In genomic region chr11:45860348-45860747, GRCh38 we compare ENCODE assay signal across 1 cellular context.
TF ChIP-seq lines count a peak whose summit lies in the region.

No MANE protein-coding gene starts in this region.

TF ChIP-seq in HepG2, 621 proteins besides CTCF, POLR2A, EP300 and RAD21:
- no peak for TF ChIP-seq CEBPZ (IDR thresholded peaks at IDR 0.05; ENCODE audit: low read length)
- TF ChIP-seq MTF2 (CRISPR knock-in tag; IDR thresholded peaks at IDR 0.05; ENCODE audit: borderline replicate concordance): no peak
- no peak for TF ChIP-seq RXRA (CRISPR knock-in tag; IDR thresholded peaks at IDR 0.05)
- TF ChIP-seq, protein P1, sequence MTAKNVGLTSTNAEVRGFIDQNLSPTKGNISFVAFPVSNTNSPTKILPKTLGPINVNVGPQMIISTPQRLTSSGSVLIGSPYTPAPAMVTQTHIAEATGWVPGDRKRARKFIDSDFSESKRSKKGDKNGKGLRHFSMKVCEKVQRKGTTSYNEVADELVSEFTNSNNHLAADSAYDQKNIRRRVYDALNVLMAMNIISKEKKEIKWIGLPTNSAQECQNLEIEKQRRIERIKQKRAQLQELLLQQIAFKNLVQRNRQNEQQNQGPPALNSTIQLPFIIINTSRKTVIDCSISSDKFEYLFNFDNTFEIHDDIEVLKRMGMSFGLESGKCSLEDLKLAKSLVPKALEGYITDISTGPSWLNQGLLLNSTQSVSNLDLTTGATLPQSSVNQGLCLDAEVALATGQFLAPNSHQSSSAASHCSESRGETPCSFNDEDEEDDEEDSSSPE (CRISPR knock-in tag; IDR thresholded peaks at IDR 0.05): no peak
- TF ChIP-seq ELF4 (CRISPR knock-in tag; IDR thresholded peaks at IDR 0.05; ENCODE audit: borderline replicate concordance): no peak
- TF ChIP-seq MATR3 (CRISPR knock-in tag; IDR thresholded peaks at IDR 0.05): no peak
- no peak for TF ChIP-seq ZFP90 (CRISPR knock-in tag; IDR thresholded peaks at IDR 0.05; ENCODE audit: borderline replicate concordance)
- TF ChIP-seq NPAS2 (CRISPR knock-in tag; IDR thresholded peaks at IDR 0.05; ENCODE audit: borderline replicate concordance): no peak
- no peak for TF ChIP-seq ATF3 (CRISPR knock-in tag; IDR thresholded peaks at IDR 0.05)
- no peak for TF ChIP-seq SALL1 (CRISPR knock-in tag; IDR thresholded peaks at IDR 0.05)
- TF ChIP-seq TERF1 (CRISPR knock-in tag; IDR thresholded peaks at IDR 0.05): no peak
- no peak for TF ChIP-seq GPN1 (CRISPR knock-in tag; IDR thresholded peaks at IDR 0.05; ENCODE audit: borderline replicate concordance)
- TF ChIP-seq SIN3B (IDR thresholded peaks at IDR 0.05; ENCODE audit: low read length): no peak
- TF ChIP-seq BRD4 (CRISPR knock-in tag; IDR thresholded peaks at IDR 0.05): no peak
- TF ChIP-seq FOXK2 (IDR thresholded peaks at IDR 0.05): no peak
- TF ChIP-seq THYN1 (CRISPR knock-in tag; IDR thresholded peaks at IDR 0.05; ENCODE audit: borderline replicate concordance, low read depth): no peak
- TF ChIP-seq ZBTB33 (CRISPR knock-in tag; IDR thresholded peaks at IDR 0.05): no peak
- TF ChIP-seq ZNF274 (CRISPR knock-in tag; IDR thresholded peaks at IDR 0.05): no peak
